ENCODE assay signal across 8 cellular contexts in the genomic region with DNA sequence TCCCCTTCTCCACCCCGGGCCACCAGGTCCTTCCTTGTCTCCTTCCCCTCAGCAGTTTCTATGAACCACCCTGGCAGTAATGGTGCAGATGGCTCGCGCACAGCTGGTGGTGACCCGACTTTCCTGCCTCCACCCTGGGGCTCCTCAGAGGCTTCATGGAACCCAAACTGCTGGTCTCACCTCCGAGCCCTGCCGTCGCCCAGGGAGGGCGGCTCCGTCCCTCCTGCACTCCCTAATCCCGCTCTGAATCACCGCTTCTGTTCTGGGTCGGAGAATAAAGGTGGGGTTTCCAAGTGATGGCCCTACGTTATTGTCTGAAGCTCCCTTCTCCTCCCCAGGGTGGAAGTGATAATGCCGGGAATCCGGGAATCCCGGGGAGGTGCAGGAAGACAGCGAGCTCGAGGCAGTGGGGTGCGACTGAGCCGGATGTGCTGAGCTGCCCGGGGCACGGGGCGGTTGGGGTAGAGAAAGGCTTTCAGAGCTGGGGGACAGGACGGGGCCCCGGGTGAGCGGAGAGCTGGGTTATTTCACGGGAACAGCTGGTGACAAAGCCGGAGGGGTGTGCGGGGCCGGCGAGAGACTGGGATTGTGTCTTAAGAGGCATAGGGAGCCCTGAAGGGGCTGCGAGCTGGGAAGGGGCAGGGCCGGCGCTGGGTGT.
DNase-seq lines count a peak whose midpoint lies in the region; ATAC-seq lines count a peak whose summit lies in the region.

No MANE protein-coding gene starts in this region.

- peak; percentile 40 for ATAC-seq in activated naive CD8-positive, alpha-beta T cell treated with anti-CD3 and anti-CD28 coated beads, Interleukin-2, amount 50 U/mL, for 24 hours
- peak; percentile 40 for ATAC-seq in stimulated activated naive CD8-positive, alpha-beta T cell treated with anti-CD3 and anti-CD28 coated beads, Interleukin-15, Interleukin-2, amounts not matched to agents 100 U/mL and 50 U/mL, for 24 hours
- no peak for ATAC-seq in GM18517 (IDR thresholded peaks at IDR 0.05; ENCODE audit: unreplicated experiment)
- ATAC-seq in GM19455 (IDR thresholded peaks at IDR 0.05; ENCODE audit: unreplicated experiment): no peak

- no peaks in the 10 kb centered on the region for H3K36me3 Mint-ChIP-seq in activated naive CD8-positive, alpha-beta T cell treated with anti-CD3 and anti-CD28 coated beads, Interleukin-2, amount 50 U/mL, for 24 hours (ENCODE audit: low read depth)

- H3K4me1 Mint-ChIP-seq in activated naive CD8-positive, alpha-beta T cell treated with anti-CD3 and anti-CD28 coated beads, Interleukin-2, amount 50 U/mL, for 24 hours: peaks cover 7% of the 10 kb centered on the region

- no peak overlapping the region for H3K4me3 Mint-ChIP-seq in activated naive CD8-positive, alpha-beta T cell treated with anti-CD3 and anti-CD28 coated beads, Interleukin-2, amount 50 U/mL, for 24 hours

- no peak overlapping the region for H3K27ac Mint-ChIP-seq in activated naive CD8-positive, alpha-beta T cell treated with anti-CD3 and anti-CD28 coated beads, Interleukin-2, amount 50 U/mL, for 24 hours

- H3K27me3 Mint-ChIP-seq in activated naive CD8-positive, alpha-beta T cell treated with anti-CD3 and anti-CD28 coated beads, Interleukin-2, amount 50 U/mL, for 24 hours: peaks cover 26% of the 10 kb centered on the region

- no peaks in the 10 kb centered on the region for H3K9me3 Mint-ChIP-seq in activated naive CD8-positive, alpha-beta T cell treated with anti-CD3 and anti-CD28 coated beads, Interleukin-2, amount 50 U/mL, for 24 hours

- DNase-seq in NCI-H82 (lab: John Stamatoyannopoulos, UW): peak; percentile 22
- DNase-seq in NCI-H82 treated with DMSO at 0.1 percent for 48 hours (lab: John Stamatoyannopoulos, UW; ENCODE audit: unreplicated experiment): no peak
- no peak for DNase-seq in activated naive CD8-positive, alpha-beta T cell treated with anti-CD3 and anti-CD28 coated beads, Interleukin-2, amount 50 U/mL, for 24 hours
- peak; percentile 25 for DNase-seq in kidney tubule cell (ENCODE audit: low spot score)
- no peak for DNase-seq in stimulated activated naive CD8-positive, alpha-beta T cell treated with anti-CD3 and anti-CD28 coated beads, Interleukin-15, Interleukin-2, amounts not matched to agents 100 U/mL and 50 U/mL, for 24 hours
- no peak for DNase-seq in kidney glomerular epithelial cell (lab: John Stamatoyannopoulos, UW)

Comparison
In these comparisons a context has a peak if more than half of its experiments do, and no peak if none do; other contexts are left out.
1. DNase-seq: peak in NCI-H82 (single experiment) and kidney tubule cell (single experiment); none in NCI-H82 treated with DMSO at 0.1 percent for 48 hours (single experiment), activated naive CD8-positive, alpha-beta T cell treated with anti-CD3 and anti-CD28 coated beads, Interleukin-2, amount 50 U/mL, for 24 hours (single experiment), stimulated activated naive CD8-positive, alpha-beta T cell treated with anti-CD3 and anti-CD28 coated beads, Interleukin-15, Interleukin-2, amounts not matched to agents 100 U/mL and 50 U/mL, for 24 hours (single experiment) and kidney glomerular epithelial cell (single experiment).
2. ATAC-seq: peak in activated naive CD8-positive, alpha-beta T cell treated with anti-CD3 and anti-CD28 coated beads, Interleukin-2, amount 50 U/mL, for 24 hours (single experiment) and stimulated activated naive CD8-positive, alpha-beta T cell treated with anti-CD3 and anti-CD28 coated beads, Interleukin-15, Interleukin-2, amounts not matched to agents 100 U/mL and 50 U/mL, for 24 hours (single experiment); none in GM18517 (single experiment) and GM19455 (single experiment).